In the genomic region with DNA sequence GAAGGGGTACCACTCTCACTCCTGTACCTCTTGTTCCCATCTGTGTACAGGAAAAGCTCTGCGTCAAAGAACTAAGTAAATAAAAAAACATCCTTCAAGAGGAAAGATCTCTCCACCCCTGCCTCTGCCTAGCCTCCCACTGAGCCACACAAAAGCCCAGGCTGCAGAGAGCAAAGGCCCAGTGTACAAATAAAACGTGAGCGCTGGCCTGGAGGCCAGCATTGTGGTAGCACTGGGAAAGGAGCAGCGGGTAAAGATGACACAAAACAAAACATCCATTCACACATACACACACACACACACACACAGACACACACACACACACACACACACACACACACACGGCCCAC, we compare ENCODE assay signal across 13 cellular contexts. TPM values are rescaled to one million over a fixed set of nuclear protein-coding genes. Genes with fewer than 3 reads are reported as not detected.
DNase-seq lines count a peak whose midpoint lies in the region; ATAC-seq and TF ChIP-seq lines count a peak whose summit lies in the region.
"Had no signal": no experiment of that assay in that cellular context is flagged by ENCODE, and none has a peak within 500 bp of the region (broad histone marks: within the 10 kb centered on the region; RNA-seq: fewer than 3 reads in every experiment).

No MANE protein-coding gene starts in this region.

- peak overlapping the region; percentile 45 for H3K27ac Mint-ChIP-seq in activated T-cell treated with anti-CD3 and anti-CD28 coated beads, Interleukin-2, amount 50 U/mL, for 72 hours
- peak overlapping the region; percentile 97 for H3K27ac Mint-ChIP-seq in T-helper 17 cell

- peak overlapping the region; percentile 93 to 98 (median 94) for H3K27ac ChIP-seq in esophagus muscularis mucosa (replicated peaks in 1 of 4)
- peak overlapping the region; percentile 71 for H3K27ac ChIP-seq in stomach smooth muscle (ENCODE audit: low read length)

- TF ChIP-seq EP300 in esophagus muscularis mucosa (IDR thresholded peaks at IDR 0.05), result no peak

- H3K9ac ChIP-seq in stomach smooth muscle (ENCODE audit: low read length in 2 of 2), result no peak overlapping the region

- H3K4me1 ChIP-seq in esophagus muscularis mucosa, result peaks cover 98 to 100% (median 100%) of the 10 kb centered on the region in 4 donors
- peaks cover 88% of the 10 kb centered on the region for H3K4me1 ChIP-seq in stomach smooth muscle (ENCODE audit: control insufficient read depth, insufficient read depth, low read length)

- H3K27me3 ChIP-seq in esophagus muscularis mucosa (no peaks in the 10 kb centered on the region), stomach smooth muscle (ENCODE audit: control insufficient read depth in 1 of 2, insufficient read depth in 2 of 2, low read length in 2 of 2) (no peaks in the 10 kb centered on the region)

- H3K36me3 ChIP-seq in esophagus muscularis mucosa (peaks cover 0 to 62% (median 42%) of the 10 kb centered on the region in 4 donors), stomach smooth muscle (ENCODE audit: control insufficient read depth in 2 of 2, insufficient read depth in 2 of 2, low read length in 2 of 2) (peaks cover 28 to 36% of the 10 kb centered on the region in 2 donors)

- WGBS in esophagus muscularis mucosa, result 61% methylated on average over 5 of the region's 5 CpGs

- no peak for TF ChIP-seq CTCF in esophagus muscularis mucosa (IDR thresholded peaks at IDR 0.05)

- intact Hi-C loops in esophagus muscularis mucosa (cut with DNase I), result no loop called here

- H3K36me3 Mint-ChIP-seq in activated T-cell treated with anti-CD3 and anti-CD28 coated beads, Interleukin-2, amount 50 U/mL, for 72 hours (ENCODE audit: insufficient read depth in 2 of 2), result peaks cover 13 to 28% of the 10 kb centered on the region in 2 donors
- peaks cover 55% of the 10 kb centered on the region for H3K36me3 Mint-ChIP-seq in activated T-cell treated with anti-CD3 and anti-CD28 coated beads, Interleukin-2, amount 50 U/mL, for 4 hours (ENCODE audit: insufficient read depth)
- H3K36me3 Mint-ChIP-seq in T-helper 17 cell (ENCODE audit: low read depth), result peaks cover 2% of the 10 kb centered on the region

- no peak for TF ChIP-seq POLR2A in esophagus muscularis mucosa (IDR thresholded peaks at IDR 0.05; ENCODE audit: low read depth)

- H3K27me3 Mint-ChIP-seq in activated T-cell treated with anti-CD3 and anti-CD28 coated beads, Interleukin-2, amount 50 U/mL, for 72 hours (ENCODE audit: low read depth), result no peaks in the 10 kb centered on the region
- no peaks in the 10 kb centered on the region for H3K27me3 Mint-ChIP-seq in activated T-cell treated with anti-CD3 and anti-CD28 coated beads, Interleukin-2, amount 50 U/mL, for 4 hours (ENCODE audit: low read depth)
- H3K27me3 Mint-ChIP-seq in T-helper 17 cell, result no peaks in the 10 kb centered on the region
- H3K27me3 Mint-ChIP-seq: central memory CD8-positive, alpha-beta T cell had no signal

- peak overlapping the region; percentile 29 for H3K4me3 Mint-ChIP-seq in activated T-cell treated with anti-CD3 and anti-CD28 coated beads, Interleukin-2, amount 50 U/mL, for 72 hours
- H3K4me3 Mint-ChIP-seq in activated T-cell treated with anti-CD3 and anti-CD28 coated beads, Interleukin-2, amount 50 U/mL, for 4 hours, result no peak overlapping the region
- peak overlapping the region; percentile 33 for H3K4me3 Mint-ChIP-seq in T-helper 17 cell
- H3K4me3 Mint-ChIP-seq: central memory CD8-positive, alpha-beta T cell had no signal

- no peak for DNase-seq in activated T-cell treated with anti-CD3 and anti-CD28 coated beads, Interleukin-2, amount 50 U/mL, for 72 hours
- no peak for DNase-seq in activated T-cell treated with anti-CD3 and anti-CD28 coated beads, Interleukin-2, amount 50 U/mL, for 4 hours
- DNase-seq in T-helper 17 cell (no peak), esophagus muscularis mucosa (ENCODE audit: extremely low spot score) (no peak), GOT3 (lab: John Stamatoyannopoulos, UW) (no peak), AG08395 (ENCODE audit: low spot score) (no peak)
- DNase-seq: activated CD8-positive, alpha-beta memory T cell treated with anti-CD3 and anti-CD28 coated beads, Interleukin-2, amount 50 U/mL, for 48 hours; kidney glomerular epithelial cell; stimulated activated CD4-positive, alpha-beta T cell treated with anti-CD3 and anti-CD28 coated beads, Interleukin-2, amount 100 ng/mL, for 48 hours; SW 1271 had no signal

- H3K4me3 ChIP-seq in esophagus muscularis mucosa (no peak overlapping the region), stomach smooth muscle (ENCODE audit: low read length in 2 of 2) (no peak overlapping the region)

- H3K9me3 ChIP-seq in T-helper 17 cell (ENCODE audit: control insufficient read depth, low read length, poor library complexity, severe bottlenecking) (no peaks in the 10 kb centered on the region), esophagus muscularis mucosa (no peaks in the 10 kb centered on the region), stomach smooth muscle (ENCODE audit: control insufficient read depth in 2 of 2, low read length in 2 of 2) (no peaks in the 10 kb centered on the region)

- peaks cover 100% of the 10 kb centered on the region for H3K4me1 Mint-ChIP-seq in activated T-cell treated with anti-CD3 and anti-CD28 coated beads, Interleukin-2, amount 50 U/mL, for 72 hours (ENCODE audit: low read depth)
- H3K4me1 Mint-ChIP-seq in activated T-cell treated with anti-CD3 and anti-CD28 coated beads, Interleukin-2, amount 50 U/mL, for 4 hours (ENCODE audit: low read depth), result peaks cover 98% of the 10 kb centered on the region
- peaks cover 87% of the 10 kb centered on the region for H3K4me1 Mint-ChIP-seq in T-helper 17 cell

- ATAC-seq in activated T-cell treated with anti-CD3 and anti-CD28 coated beads, Interleukin-2, amount 50 U/mL, for 72 hours (replicated peaks in 1 of 2), result no peak
- ATAC-seq in activated T-cell treated with anti-CD3 and anti-CD28 coated beads, Interleukin-2, amount 50 U/mL, for 4 hours, result no peak
- ATAC-seq in T-helper 17 cell (no peak), GM21619 (IDR thresholded peaks at IDR 0.05; ENCODE audit: unreplicated experiment) (no peak)

- H3K9me3 Mint-ChIP-seq in activated T-cell treated with anti-CD3 and anti-CD28 coated beads, Interleukin-2, amount 50 U/mL, for 72 hours, result no peaks in the 10 kb centered on the region
- no peaks in the 10 kb centered on the region for H3K9me3 Mint-ChIP-seq in activated T-cell treated with anti-CD3 and anti-CD28 coated beads, Interleukin-2, amount 50 U/mL, for 4 hours
- H3K9me3 Mint-ChIP-seq: central memory CD8-positive, alpha-beta T cell had no signal

RNA-seq across cellular contexts. Expression of gene WDR1, which starts 13.6 kb away (rescaled TPM):
- 100 to 1,000 TPM; 304 to 326 TPM for total RNA-seq in activated T-cell treated with anti-CD3 and anti-CD28 coated beads, Interleukin-2, amount 50 U/mL, for 72 hours
- total RNA-seq in activated T-cell treated with anti-CD3 and anti-CD28 coated beads, Interleukin-2, amount 50 U/mL, for 4 hours, result 100 to 1,000 TPM; 291 to 356 (median 334) TPM
- total RNA-seq in T-helper 17 cell, result 100 to 1,000 TPM; 268 to 366 TPM
- 100 to 1,000 TPM; 361 to 536 (median 485) TPM for total RNA-seq in esophagus muscularis mucosa
